In genomic region chr9:78286946-78287388, GRCh38 we compare ENCODE assay signal across 1 cellular context.
A peak's percentile ranks its signal among the peaks of the same experiment; 100 is the strongest.
TF ChIP-seq lines count a peak whose summit lies in the region.

No MANE protein-coding gene starts in this region.

TF ChIP-seq in HepG2, 621 proteins besides CTCF, POLR2A, EP300 and RAD21 (continued from another document and continues in another):
- no peak for TF ChIP-seq NR2F2 (IDR thresholded peaks at IDR 0.05; ENCODE audit: borderline replicate concordance, low read depth)
- 0 out of 2 replicates have a peak, but pooled peaks have one; percentile 42 for TF ChIP-seq ZNF33B (CRISPR knock-in tag; IDR thresholded peaks at IDR 0.05)
- TF ChIP-seq PLRG1 (conservative IDR thresholded peaks at IDR 0.05), result no peak
- no peak for TF ChIP-seq BRCA1 (CRISPR knock-in tag; IDR thresholded peaks at IDR 0.05)
- no peak for TF ChIP-seq UBTF (CRISPR knock-in tag; IDR thresholded peaks at IDR 0.05)
- peak; percentile 68; the same call in 1 of the 2 replicates for TF ChIP-seq RFXAP (CRISPR knock-in tag; IDR thresholded peaks at IDR 0.05; ENCODE audit: borderline replicate concordance)
- TF ChIP-seq ZFP82 (CRISPR knock-in tag; IDR thresholded peaks at IDR 0.05; ENCODE audit: borderline replicate concordance), result no peak
- TF ChIP-seq MLLT10 (CRISPR knock-in tag; IDR thresholded peaks at IDR 0.05), result no peak
- TF ChIP-seq ZNF10 (CRISPR knock-in tag; IDR thresholded peaks at IDR 0.05; ENCODE audit: borderline replicate concordance, low read depth), result no peak
- no peak for TF ChIP-seq ZFP90 (CRISPR knock-in tag; IDR thresholded peaks at IDR 0.05; ENCODE audit: borderline replicate concordance)
- no peak for TF ChIP-seq NFKB2 (CRISPR knock-in tag; IDR thresholded peaks at IDR 0.05; ENCODE audit: borderline replicate concordance)
- no peak for TF ChIP-seq DR1 (CRISPR knock-in tag; IDR thresholded peaks at IDR 0.05)
- peak; percentile 58 for TF ChIP-seq ASH2L (IDR thresholded peaks at IDR 0.05; ENCODE audit: insufficient read length, low read depth, low read length)
- no peak for TF ChIP-seq ATRX (CRISPR knock-in tag; IDR thresholded peaks at IDR 0.05; ENCODE audit: borderline replicate concordance)
- TF ChIP-seq CERS6 (CRISPR knock-in tag; IDR thresholded peaks at IDR 0.05), result no peak
- TF ChIP-seq PRDM15 (CRISPR knock-in tag; IDR thresholded peaks at IDR 0.05), result no peak
- no peak for TF ChIP-seq ZNF547 (CRISPR knock-in tag; IDR thresholded peaks at IDR 0.05)
- no peak for TF ChIP-seq GPN1 (CRISPR knock-in tag; IDR thresholded peaks at IDR 0.05; ENCODE audit: borderline replicate concordance)
- TF ChIP-seq TOPORS (CRISPR knock-in tag; IDR thresholded peaks at IDR 0.05), result no peak
- TF ChIP-seq ZFP62 (CRISPR knock-in tag; IDR thresholded peaks at IDR 0.05), result no peak
- no peak for TF ChIP-seq ZMAT5 (CRISPR knock-in tag; IDR thresholded peaks at IDR 0.05; ENCODE audit: borderline replicate concordance, low read depth)
- no peak for TF ChIP-seq ZNF329 (CRISPR knock-in tag; IDR thresholded peaks at IDR 0.05; ENCODE audit: low read depth)
- TF ChIP-seq SOX13 (IDR thresholded peaks at IDR 0.05), result peak; percentile 82; the same call in 1 of the 2 replicates
- TF ChIP-seq SOX13 (CRISPR knock-in tag; conservative IDR thresholded peaks at IDR 0.05 in 1 of 2, IDR thresholded peaks at IDR 0.05 in 1 of 2), result peak in 1 of 2 experiments; percentile 97; a peak in 2 of 4 replicates
- 0 out of 2 replicates have a peak, but pooled peaks have one; percentile 20 for TF ChIP-seq RNF2 (conservative IDR thresholded peaks at IDR 0.05; ENCODE audit: low read depth)
- no peak for TF ChIP-seq ZNF597 (CRISPR knock-in tag; IDR thresholded peaks at IDR 0.05)
- no peak for TF ChIP-seq TAF15 (IDR thresholded peaks at IDR 0.05; ENCODE audit: low read depth, low read length, poor library complexity, severe bottlenecking)
- TF ChIP-seq ZBTB26 (CRISPR knock-in tag; IDR thresholded peaks at IDR 0.05; ENCODE audit: borderline replicate concordance), result no peak
- peak; percentile 99 for TF ChIP-seq FOXP4 (CRISPR knock-in tag; IDR thresholded peaks at IDR 0.05)
- peak; percentile 99 for TF ChIP-seq GATAD2A (CRISPR knock-in tag; IDR thresholded peaks at IDR 0.05)
- TF ChIP-seq ZNF431 (CRISPR knock-in tag; IDR thresholded peaks at IDR 0.05; ENCODE audit: borderline replicate concordance, low read depth), result no peak
- no peak; the same call in 1 of the 2 replicates for TF ChIP-seq GMEB1 (CRISPR knock-in tag; IDR thresholded peaks at IDR 0.05; ENCODE audit: borderline replicate concordance)
- no peak for TF ChIP-seq KLF9 (CRISPR knock-in tag; IDR thresholded peaks at IDR 0.05; ENCODE audit: low read depth)
- TF ChIP-seq TBX3 (IDR thresholded peaks at IDR 0.05; ENCODE audit: borderline replicate concordance), result peak; percentile 61; the same call in 1 of the 2 replicates
- TF ChIP-seq CAMTA2 (CRISPR knock-in tag; IDR thresholded peaks at IDR 0.05; ENCODE audit: borderline replicate concordance), result no peak
- no peak for TF ChIP-seq ZNF256 (CRISPR knock-in tag; conservative IDR thresholded peaks at IDR 0.05)
- no peak for TF ChIP-seq ZKSCAN8 (CRISPR knock-in tag; IDR thresholded peaks at IDR 0.05; ENCODE audit: borderline replicate concordance)
- no peak for TF ChIP-seq CENPT (CRISPR knock-in tag; IDR thresholded peaks at IDR 0.05; ENCODE audit: low read depth)
- no peak for TF ChIP-seq GRHL1 (CRISPR knock-in tag; conservative IDR thresholded peaks at IDR 0.05)
- no peak for TF ChIP-seq TAF1 (CRISPR knock-in tag; IDR thresholded peaks at IDR 0.05)
- no peak for TF ChIP-seq MTA3 (CRISPR knock-in tag; IDR thresholded peaks at IDR 0.05)
- TF ChIP-seq ARNT2 (CRISPR knock-in tag; IDR thresholded peaks at IDR 0.05; ENCODE audit: low read depth), result no peak
- no peak for TF ChIP-seq TRAFD1 (CRISPR knock-in tag; IDR thresholded peaks at IDR 0.05; ENCODE audit: borderline replicate concordance)
- no peak for TF ChIP-seq ZNF589 (CRISPR knock-in tag; conservative IDR thresholded peaks at IDR 0.05)
- TF ChIP-seq ZNF430 (CRISPR knock-in tag; IDR thresholded peaks at IDR 0.05), result no peak
- TF ChIP-seq BORCS8-MEF2B (CRISPR knock-in tag; IDR thresholded peaks at IDR 0.05), result no peak
- no peak for TF ChIP-seq CSRNP1 (CRISPR knock-in tag; IDR thresholded peaks at IDR 0.05)
